In genomic region chr1:158813159-158813558, GRCh38 we compare ENCODE assay signal across 21 cellular contexts. TPM values are rescaled to one million over a fixed set of nuclear protein-coding genes. Genes with fewer than 3 reads are reported as not detected.
"Had no signal": no experiment of that assay in that cellular context is flagged by ENCODE, and none has a peak within 500 bp of the region (broad histone marks: within the 10 kb centered on the region; RNA-seq: fewer than 3 reads in every experiment).

No MANE protein-coding gene starts in this region.

- DNase-seq: activated CD4-positive, alpha-beta T cell treated with anti-CD3 and anti-CD28 coated beads, Interleukin-2, amount 10 ng/mL, durations not matched to agents 7 days and 5 days; activated CD8-positive, alpha-beta memory T cell treated with anti-CD3 and anti-CD28 coated beads for 24 hours; activated naive CD4-positive, alpha-beta T cell treated with anti-CD3 and anti-CD28 coated beads for 36 hours; activated T-cell treated with anti-CD3 and anti-CD28 coated beads for 4 hours; gastrocnemius medialis; heart right ventricle; mammary epithelial cell; occipital lobe; right cardiac atrium; stimulated activated CD4-positive, alpha-beta T cell treated with anti-CD3 and anti-CD28 coated beads, Interleukin-1b, Interleukin-23, amount 100 ng/mL, for 48 hours; stimulated activated naive B cell treated with anti-CD40 and anti-IgM and Interleukin-4, amounts not matched to agents 10 μg/mL and 1 μg/mL and 100 μg/mL, for 72 hours; T-helper 9 cell; trophoblast cell had no signal

- H3K27me3 Mint-ChIP-seq: activated CD4-positive, alpha-beta T cell treated with anti-CD3 and anti-CD28 coated beads, Interleukin-2, amount 10 ng/mL, durations not matched to agents 7 days and 5 days; activated T-helper 17 cell treated with anti-CD3 and anti-CD28 coated beads, Interleukin-2, amount 50 U/mL, for 72 hours; natural killer cell treated with Interleukin-12 subunit alpha and Interleukin-12 subunit beta and Interleukin-15 and Interleukin-18, amount 100 ng/mL, for 72 hours; progenitor cell of endocrine pancreas; stimulated activated naive B cell treated with anti-CD40 and anti-IgM and Interleukin-4, amounts not matched to agents 10 μg/mL and 1 μg/mL and 100 μg/mL, for 72 hours had no signal

- H3K27me3 ChIP-seq: cardiac muscle cell, gastrocnemius medialis, heart right ventricle had no signal

- H3K9me3 Mint-ChIP-seq: activated naive CD4-positive, alpha-beta T cell treated with anti-CD3 and anti-CD28 coated beads for 36 hours; activated T-helper 17 cell treated with anti-CD3 and anti-CD28 coated beads, Interleukin-2, amount 50 U/mL, for 72 hours; natural killer cell treated with Interleukin-12 subunit alpha and Interleukin-12 subunit beta and Interleukin-15 and Interleukin-18, amount 100 ng/mL, for 72 hours; stimulated activated naive B cell treated with anti-CD40 and anti-IgM and Interleukin-4, amounts not matched to agents 10 μg/mL and 1 μg/mL and 100 μg/mL, for 72 hours had no signal

- H3K4me3 ChIP-seq: cardiac muscle cell, gastrocnemius medialis, heart right ventricle had no signal

- H3K27ac ChIP-seq: cardiac muscle cell, gastrocnemius medialis had no signal

- H3K27ac Mint-ChIP-seq: activated CD4-positive, alpha-beta T cell treated with anti-CD3 and anti-CD28 coated beads, Interleukin-2, amount 10 ng/mL, durations not matched to agents 7 days and 5 days; activated naive CD4-positive, alpha-beta T cell treated with anti-CD3 and anti-CD28 coated beads for 36 hours; activated T-helper 17 cell treated with anti-CD3 and anti-CD28 coated beads, Interleukin-2, amount 50 U/mL, for 72 hours; natural killer cell treated with Interleukin-12 subunit alpha and Interleukin-12 subunit beta and Interleukin-15 and Interleukin-18, amount 100 ng/mL, for 72 hours; progenitor cell of endocrine pancreas; stimulated activated naive B cell treated with anti-CD40 and anti-IgM and Interleukin-4, amounts not matched to agents 10 μg/mL and 1 μg/mL and 100 μg/mL, for 72 hours had no signal

- ATAC-seq: activated T-helper 17 cell treated with anti-CD3 and anti-CD28 coated beads, Interleukin-2, amount 50 U/mL, for 72 hours; gastrocnemius medialis; heart right ventricle; left lobe of liver; natural killer cell treated with Interleukin-12 subunit alpha and Interleukin-12 subunit beta and Interleukin-15 and Interleukin-18, amount 100 ng/mL, for 72 hours; right cardiac atrium; stimulated activated naive B cell treated with anti-CD40 and anti-IgM and Interleukin-4, amounts not matched to agents 10 μg/mL and 1 μg/mL and 100 μg/mL, for 72 hours had no signal

- H3K9me3 ChIP-seq: gastrocnemius medialis, heart right ventricle had no signal

- H3K36me3 Mint-ChIP-seq: natural killer cell treated with Interleukin-12 subunit alpha and Interleukin-12 subunit beta and Interleukin-15 and Interleukin-18, amount 100 ng/mL, for 72 hours; stimulated activated naive B cell treated with anti-CD40 and anti-IgM and Interleukin-4, amounts not matched to agents 10 μg/mL and 1 μg/mL and 100 μg/mL, for 72 hours had no signal

- H3K36me3 ChIP-seq: cardiac muscle cell, gastrocnemius medialis, heart right ventricle had no signal

- H3K4me1 Mint-ChIP-seq: activated T-helper 17 cell treated with anti-CD3 and anti-CD28 coated beads, Interleukin-2, amount 50 U/mL, for 72 hours; stimulated activated naive B cell treated with anti-CD40 and anti-IgM and Interleukin-4, amounts not matched to agents 10 μg/mL and 1 μg/mL and 100 μg/mL, for 72 hours had no signal

- H3K4me3 Mint-ChIP-seq: activated CD4-positive, alpha-beta T cell treated with anti-CD3 and anti-CD28 coated beads, Interleukin-2, amount 10 ng/mL, durations not matched to agents 7 days and 5 days; activated naive CD4-positive, alpha-beta T cell treated with anti-CD3 and anti-CD28 coated beads for 36 hours; activated T-helper 17 cell treated with anti-CD3 and anti-CD28 coated beads, Interleukin-2, amount 50 U/mL, for 72 hours; natural killer cell treated with Interleukin-12 subunit alpha and Interleukin-12 subunit beta and Interleukin-15 and Interleukin-18, amount 100 ng/mL, for 72 hours; stimulated activated naive B cell treated with anti-CD40 and anti-IgM and Interleukin-4, amounts not matched to agents 10 μg/mL and 1 μg/mL and 100 μg/mL, for 72 hours had no signal

- H3K4me1 ChIP-seq: gastrocnemius medialis had no signal

RNA-seq across cellular contexts. Expression of gene MNDA, which starts 18.0 kb away (rescaled TPM):
- total RNA-seq: activated CD4-positive, alpha-beta T cell treated with anti-CD3 and anti-CD28 coated beads, Interleukin-2, amount 10 ng/mL, durations not matched to agents 7 days and 5 days; activated naive CD4-positive, alpha-beta T cell treated with anti-CD3 and anti-CD28 coated beads for 36 hours; activated T-helper 17 cell treated with anti-CD3 and anti-CD28 coated beads, Interleukin-2, amount 50 U/mL, for 72 hours; cardiac muscle cell; endothelial cell of umbilical vein; mammary epithelial cell; natural killer cell treated with Interleukin-12 subunit alpha and Interleukin-12 subunit beta and Interleukin-15 and Interleukin-18, amount 100 ng/mL, for 72 hours; progenitor cell of endocrine pancreas had no signal

RNA-seq across cellular contexts. Expression of gene OR6N2, which starts 32.2 kb away (rescaled TPM):
- total RNA-seq: activated CD4-positive, alpha-beta T cell treated with anti-CD3 and anti-CD28 coated beads, Interleukin-2, amount 10 ng/mL, durations not matched to agents 7 days and 5 days; activated naive CD4-positive, alpha-beta T cell treated with anti-CD3 and anti-CD28 coated beads for 36 hours; activated T-helper 17 cell treated with anti-CD3 and anti-CD28 coated beads, Interleukin-2, amount 50 U/mL, for 72 hours; cardiac muscle cell; endothelial cell of umbilical vein; gastrocnemius medialis; heart right ventricle; left lobe of liver; mammary epithelial cell; mucosa of gallbladder; natural killer cell treated with Interleukin-12 subunit alpha and Interleukin-12 subunit beta and Interleukin-15 and Interleukin-18, amount 100 ng/mL, for 72 hours; occipital lobe; progenitor cell of endocrine pancreas; right cardiac atrium; subcutaneous adipose tissue had no signal

RNA-seq across cellular contexts. Expression of gene OR6N1, which starts 41.2 kb away (rescaled TPM):
- total RNA-seq: activated CD4-positive, alpha-beta T cell treated with anti-CD3 and anti-CD28 coated beads, Interleukin-2, amount 10 ng/mL, durations not matched to agents 7 days and 5 days; activated naive CD4-positive, alpha-beta T cell treated with anti-CD3 and anti-CD28 coated beads for 36 hours; activated T-helper 17 cell treated with anti-CD3 and anti-CD28 coated beads, Interleukin-2, amount 50 U/mL, for 72 hours; cardiac muscle cell; endothelial cell of umbilical vein; gastrocnemius medialis; heart right ventricle; left lobe of liver; mammary epithelial cell; mucosa of gallbladder; natural killer cell treated with Interleukin-12 subunit alpha and Interleukin-12 subunit beta and Interleukin-15 and Interleukin-18, amount 100 ng/mL, for 72 hours; occipital lobe; progenitor cell of endocrine pancreas; right cardiac atrium; subcutaneous adipose tissue had no signal

RNA-seq across cellular contexts. Expression of gene OR6K6, which starts 58.6 kb away (rescaled TPM):
- total RNA-seq: activated CD4-positive, alpha-beta T cell treated with anti-CD3 and anti-CD28 coated beads, Interleukin-2, amount 10 ng/mL, durations not matched to agents 7 days and 5 days; activated naive CD4-positive, alpha-beta T cell treated with anti-CD3 and anti-CD28 coated beads for 36 hours; activated T-helper 17 cell treated with anti-CD3 and anti-CD28 coated beads, Interleukin-2, amount 50 U/mL, for 72 hours; cardiac muscle cell; endothelial cell of umbilical vein; gastrocnemius medialis; heart right ventricle; left lobe of liver; mammary epithelial cell; mucosa of gallbladder; natural killer cell treated with Interleukin-12 subunit alpha and Interleukin-12 subunit beta and Interleukin-15 and Interleukin-18, amount 100 ng/mL, for 72 hours; occipital lobe; progenitor cell of endocrine pancreas; right cardiac atrium; subcutaneous adipose tissue had no signal
